In genomic region chr18:79634593-79634992, GRCh38 we compare ENCODE assay signal across 31 cellular contexts. TPM values are rescaled to one million over a fixed set of nuclear protein-coding genes. Genes with fewer than 3 reads are reported as not detected.
DNase-seq lines count a peak whose midpoint lies in the region; ATAC-seq and TF ChIP-seq lines count a peak whose summit lies in the region.
"Had no signal": no experiment of that assay in that cellular context is flagged by ENCODE, and none has a peak within 500 bp of the region (broad histone marks: within the 10 kb centered on the region; RNA-seq: fewer than 3 reads in every experiment).

No MANE protein-coding gene starts in this region.

- H3K9me1 ChIP-seq in IMR-90 (ENCODE audit: insufficient read depth, low read length): no peaks in the 10 kb centered on the region

- H3K27ac Mint-ChIP-seq in chondrocyte (ENCODE audit: unreplicated experiment): no peak overlapping the region
- H3K27ac Mint-ChIP-seq in stimulated activated effector memory CD8-positive, alpha-beta T cell treated with anti-CD3 and anti-CD28 coated beads, Interleukin-12 subunit alpha, Interleukin-12 subunit beta, amount 100 ng/mL, for 72 hours: peak overlapping the region; percentile 72
- H3K27ac Mint-ChIP-seq: activated CD8-positive, alpha-beta T cell treated with anti-CD3 and anti-CD28 coated beads for 36 hours; CD4-positive, CD25-positive, alpha-beta regulatory T cell; mesothelial cell of epicardium had no signal

- H2BK20ac ChIP-seq in IMR-90 (ENCODE audit: low read depth, low read length): no peak overlapping the region

- H3K18ac ChIP-seq in IMR-90 (ENCODE audit: low read depth, low read length): no peak overlapping the region

- no peak overlapping the region for H3K4me3 ChIP-seq in IMR-90 (ENCODE audit: insufficient read depth, low read depth, low read length)
- H3K4me3 ChIP-seq: adrenal gland, GM12878, heart left ventricle, left ventricle myocardium inferior, suprapubic skin had no signal

- peaks cover 2% of the 10 kb centered on the region for H3K27me3 Mint-ChIP-seq in chondrocyte (ENCODE audit: low read depth)

- H4K91ac ChIP-seq in IMR-90 (ENCODE audit: insufficient read depth, low read depth, low read length): no peak overlapping the region

- CTCF ChIA-PET in IMR-90 (lab: Yijun Ruan, JAX): no interaction called here

- no peak overlapping the region for H3K27ac ChIP-seq in IMR-90 (ENCODE audit: insufficient read depth, low read length)
- H3K27ac ChIP-seq: adrenal gland, brain microvascular endothelial cell, heart left ventricle, left ventricle myocardium inferior, RWPE1, suprapubic skin had no signal

- H2AK5ac ChIP-seq in IMR-90 (ENCODE audit: low read depth, low read length): no peak overlapping the region

- no peak for TF ChIP-seq RAD21 in IMR-90 (IDR thresholded peaks at IDR 0.05; ENCODE audit: low read length)

- no peak overlapping the region for H3K9ac ChIP-seq in IMR-90 (ENCODE audit: low read depth, low read length)

- no peak overlapping the region for H2BK15ac ChIP-seq in IMR-90 (ENCODE audit: low read depth, low read length)

- H3K36me3 Mint-ChIP-seq in chondrocyte (ENCODE audit: low read depth): no peaks in the 10 kb centered on the region
- H3K36me3 Mint-ChIP-seq in stimulated activated effector memory CD8-positive, alpha-beta T cell treated with anti-CD3 and anti-CD28 coated beads, Interleukin-12 subunit alpha, Interleukin-12 subunit beta, amount 100 ng/mL, for 72 hours: peaks cover 18% of the 10 kb centered on the region
- H3K36me3 Mint-ChIP-seq: CD4-positive, CD25-positive, alpha-beta regulatory T cell; mesothelial cell of epicardium; naive B cell had no signal

- H2BK5ac ChIP-seq in IMR-90 (ENCODE audit: low read depth, low read length, poor library complexity, severe bottlenecking): no peak overlapping the region

- TF ChIP-seq POLR2A in IMR-90 (IDR thresholded peaks at IDR 0.05; ENCODE audit: low read depth, low read length): no peak

- BruUV-seq in IMR-90 (replicated peaks; lab: Mats Ljungman, UMichigan): no TSS peak

- no peak overlapping the region for H4K8ac ChIP-seq in IMR-90 (ENCODE audit: low read depth in 2 of 2, low read length in 2 of 2)

- no peak overlapping the region for H3K4me2 ChIP-seq in IMR-90 (ENCODE audit: low read depth, low read length)

- H3K56ac ChIP-seq in IMR-90 (ENCODE audit: extremely low read depth, insufficient read depth, low read length): no peak overlapping the region

- no peaks in the 10 kb centered on the region for H3K9me3 ChIP-seq in IMR-90 (ENCODE audit: control insufficient read depth, insufficient read depth, low read length)
- H3K9me3 ChIP-seq: adrenal gland, heart left ventricle, left ventricle myocardium inferior, suprapubic skin had no signal

- intact Hi-C loops in IMR-90 (cut with micrococcal nuclease): no loop called here

- no peak overlapping the region for H3K4me3 Mint-ChIP-seq in chondrocyte (ENCODE audit: unreplicated experiment)
- no peak overlapping the region for H3K4me3 Mint-ChIP-seq in stimulated activated effector memory CD8-positive, alpha-beta T cell treated with anti-CD3 and anti-CD28 coated beads, Interleukin-12 subunit alpha, Interleukin-12 subunit beta, amount 100 ng/mL, for 72 hours
- H3K4me3 Mint-ChIP-seq: activated CD8-positive, alpha-beta T cell treated with anti-CD3 and anti-CD28 coated beads for 36 hours; CD4-positive, CD25-positive, alpha-beta regulatory T cell; mesothelial cell of epicardium had no signal

- no peaks in the 10 kb centered on the region for H4K20me1 ChIP-seq in IMR-90 (ENCODE audit: insufficient read depth, low read length)

- H3K14ac ChIP-seq in IMR-90 (replicated peaks; ENCODE audit: low read depth, low read length): no peak overlapping the region

- H3K23ac ChIP-seq in IMR-90 (ENCODE audit: low read depth, low read length): no peak overlapping the region

- dilution Hi-C loops in IMR-90 (cut with HindIII; ENCODE audit: low sequenced_read_pairs, unreplicated experiment): no loop called here

- H3K27me3 ChIP-seq in IMR-90 (ENCODE audit: control insufficient read depth, insufficient read depth, low read length): peaks cover 21% of the 10 kb centered on the region

- H3K4me1 Mint-ChIP-seq in chondrocyte (ENCODE audit: low read depth): peaks cover 19% of the 10 kb centered on the region
- peaks cover 23% of the 10 kb centered on the region for H3K4me1 Mint-ChIP-seq in stimulated activated effector memory CD8-positive, alpha-beta T cell treated with anti-CD3 and anti-CD28 coated beads, Interleukin-12 subunit alpha, Interleukin-12 subunit beta, amount 100 ng/mL, for 72 hours
- H3K4me1 Mint-ChIP-seq: mesothelial cell of epicardium had no signal

- H3K36me3 ChIP-seq in IMR-90 (ENCODE audit: control insufficient read depth, insufficient read depth, low read length): no peaks in the 10 kb centered on the region
- H3K36me3 ChIP-seq: adrenal gland, brain microvascular endothelial cell, heart left ventricle, left ventricle myocardium inferior, suprapubic skin had no signal

- H2AK9ac ChIP-seq in IMR-90 (replicated peaks; ENCODE audit: low read depth, low read length, poor library complexity): no peak overlapping the region

- peak overlapping the region; percentile 43 for H2AFZ ChIP-seq in IMR-90 (replicated peaks; ENCODE audit: low read length, poor library complexity)

- no peaks in the 10 kb centered on the region for H3K4me1 ChIP-seq in IMR-90 (ENCODE audit: control insufficient read depth, insufficient read depth, low read length)
- H3K4me1 ChIP-seq: adrenal gland, left ventricle myocardium inferior had no signal

- 60% methylated on average over 7 of the region's 8 CpGs; no CpG with 5 or more reads in 1 of the 2 experiments for WGBS in IMR-90 (ENCODE audit: extremely low coverage in 2 of 2, insufficient read length in 1 of 2), 2 experiments

- H2BK120ac ChIP-seq in IMR-90 (ENCODE audit: low read depth, low read length): no peak overlapping the region

- in situ Hi-C loops in IMR-90 (cut with MboI; ENCODE audit: low sequenced_read_pairs): no loop called here

- ATAC-seq in IMR-90 (ENCODE audit: low read depth): no peak
- ATAC-seq in left lobe of liver: no peak
- ATAC-seq in stimulated activated effector memory CD8-positive, alpha-beta T cell treated with anti-CD3 and anti-CD28 coated beads, Interleukin-12 subunit alpha, Interleukin-12 subunit beta, amount 100 ng/mL, for 72 hours: no peak
- ATAC-seq in GM21825 (IDR thresholded peaks at IDR 0.05; ENCODE audit: unreplicated experiment): no peak
- ATAC-seq: activated CD4-positive, CD25-positive, alpha-beta regulatory T cell treated with anti-CD3 and anti-CD28 coated beads, Interleukin-2, amount 50 U/mL, for 24 hours; activated CD8-positive, alpha-beta T cell treated with anti-CD3 and anti-CD28 coated beads for 36 hours; GM12878 had no signal

- TF ChIP-seq CTCF in IMR-90 (conservative IDR thresholded peaks at IDR 0.05; ENCODE audit: low read depth, low read length): no peak
- TF ChIP-seq CTCF in chondrocyte (IDR thresholded peaks at IDR 0.05): peak; percentile 16

- no peak overlapping the region for H4K5ac ChIP-seq in IMR-90 (ENCODE audit: low read depth, low read length)

- no peaks in the 10 kb centered on the region for H3K79me1 ChIP-seq in IMR-90 (ENCODE audit: low read depth in 1 of 2, low read length in 2 of 2)

- DNase-seq in IMR-90 (no peak), chondrocyte (ENCODE audit: low spot score) (no peak), left lobe of liver (ENCODE audit: low spot score) (peak; percentile 36), T-helper 2 cell (no peak), activated gamma-delta T cell (lab: John Stamatoyannopoulos, UW) (no peak)
- DNase-seq in stimulated activated effector memory CD8-positive, alpha-beta T cell treated with anti-CD3 and anti-CD28 coated beads, Interleukin-12 subunit alpha, Interleukin-12 subunit beta, amount 100 ng/mL, for 72 hours (ENCODE audit: low spot score in 2 of 2): no peak
- DNase-seq: activated CD8-positive, alpha-beta T cell treated with anti-CD3 and anti-CD28 coated beads for 36 hours; activated gamma-delta T cell treated with Interleukin-2 at 50 U/mL for 16 hours; activated T-cell treated with anti-CD3 and anti-CD28 coated beads, Interleukin-2, amount 50 U/mL, for 1 hour; brain microvascular endothelial cell; CD4-positive, CD25-positive, alpha-beta regulatory T cell; effector memory CD4-positive, alpha-beta T cell; erythroblast; foreskin fibroblast; heart left ventricle; Karpas-422; left ventricle myocardium inferior; naive B cell; NCI-H1436; NCI-H446 treated with DMSO at 0.1 percent for 48 hours; nucleus accumbens; stimulated activated CD4-positive, alpha-beta T cell treated with anti-CD3 and anti-CD28 coated beads, Interleukin-12 subunit alpha, Interleukin-12 subunit beta, amount 100 ng/mL, for 4 hours; stimulated activated CD4-positive, alpha-beta T cell treated with anti-CD3 and anti-CD28 coated beads, Interleukin-4, amount 100 ng/mL, for 1 hour; T-helper 1 cell had no signal

- no peaks in the 10 kb centered on the region for H3K9me3 Mint-ChIP-seq in chondrocyte (ENCODE audit: low read depth)
- H3K9me3 Mint-ChIP-seq in stimulated activated effector memory CD8-positive, alpha-beta T cell treated with anti-CD3 and anti-CD28 coated beads, Interleukin-12 subunit alpha, Interleukin-12 subunit beta, amount 100 ng/mL, for 72 hours: no peaks in the 10 kb centered on the region

- H3K4ac ChIP-seq in IMR-90 (ENCODE audit: low read depth, low read length): no peak overlapping the region

- POLR2A ChIA-PET in IMR-90 (lab: Charles Lee; ENCODE audit: unreplicated experiment): no interaction called here

TF ChIP-seq in IMR-90, 13 proteins besides CTCF, POLR2A, EP300 and RAD21:
- no peak for TF ChIP-seq ELK1 (IDR thresholded peaks at IDR 0.05; ENCODE audit: borderline replicate concordance, low read depth, low read length)
- TF ChIP-seq BHLHE40 (IDR thresholded peaks at IDR 0.05; ENCODE audit: low read depth, low read length): peak; percentile 35; the same call in 1 of the 2 replicates

RNA-seq across cellular contexts. Expression of gene CTDP1, which starts 45.0 kb away (rescaled TPM):
- total RNA-seq in IMR-90 (2012; rRNA removed): 17.5 and 17.6 TPM in 2 replicates
- 13.4 and 14.5 TPM in 2 replicates for polyA plus RNA-seq in IMR-90 (2012; rRNA removed)
- 10.6 and 13.3 TPM in 2 replicates for polyA plus RNA-seq in IMR-90 (2012; cell fraction: cytosol; rRNA removed)
- 23.9 and 32.2 TPM in 2 replicates for polyA plus RNA-seq in IMR-90 (2012; cell fraction: nucleus; rRNA removed; ENCODE audit: low replicate concordance)
- 20.0 to 21.0 TPM (median 20.9 TPM) in 3 replicates for total RNA-seq in chondrocyte
- total RNA-seq in left lobe of liver: 10.1 TPM
